In the genomic region with DNA sequence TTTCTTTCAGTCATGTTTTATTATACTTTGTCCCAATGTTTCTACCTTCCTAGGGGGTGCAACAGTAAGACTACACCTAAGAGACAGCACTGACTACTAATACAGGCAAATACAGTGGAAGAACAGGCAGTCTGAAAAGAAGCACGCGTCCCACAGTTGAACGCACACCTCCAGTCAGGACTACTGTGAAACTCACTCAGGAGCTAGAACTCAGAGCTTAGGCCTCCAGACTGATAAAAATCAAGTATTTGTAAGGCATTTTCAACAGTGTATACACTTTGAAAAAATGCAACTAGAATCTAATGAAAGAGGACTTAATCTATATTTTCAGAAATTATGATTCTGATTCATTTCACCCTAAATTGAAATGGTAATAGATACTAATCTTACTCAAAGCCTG, we compare ENCODE assay signal across 32 cellular contexts.
"Had no signal": no experiment of that assay in that cellular context is flagged by ENCODE, and none has a peak within 500 bp of the region (broad histone marks: within the 10 kb centered on the region; RNA-seq: fewer than 3 reads in every experiment).

No MANE protein-coding gene starts in this region.

- H3K27me3 ChIP-seq: ascending aorta, cardiac muscle cell had no signal

- H3K4me1 Mint-ChIP-seq: brain had no signal

- H3K27ac Mint-ChIP-seq: activated B cell treated with CpG ODN at 0.5 μM for 24 hours; activated CD4-positive, alpha-beta memory T cell treated with anti-CD3 and anti-CD28 coated beads for 36 hours; activated CD4-positive, alpha-beta T cell treated with anti-CD3 and anti-CD28 coated beads, Interleukin-2, amount 10 ng/mL, durations not matched to agents 24 days and 14 days; activated CD8-positive, alpha-beta T cell treated with anti-CD3 and anti-CD28 coated beads for 36 hours; activated naive CD4-positive, alpha-beta T cell treated with anti-CD3 and anti-CD28 coated beads, Interleukin-2, amount 10 ng/mL, durations not matched to agents 7 days and 5 days; activated naive CD4-positive, alpha-beta T cell treated with anti-CD3 and anti-CD28 coated beads, Interleukin-2, amount 50 U/mL, for 24 hours; activated naive CD8-positive, alpha-beta T cell; activated naive CD8-positive, alpha-beta T cell treated with anti-CD3 and anti-CD28 coated beads, Interleukin-2, amount 10 ng/mL, durations not matched to agents 7 days and 5 days; activated naive CD8-positive, alpha-beta T cell treated with anti-CD3 and anti-CD28 coated beads, Interleukin-2, amount 50 U/mL, for 24 hours; activated T-cell treated with anti-CD3 and anti-CD28 coated beads, Interleukin-2, amount 50 U/mL, for 24 hours; activated T-helper 2 cell treated with anti-CD3 and anti-CD28 coated beads, Interferon-gamma antibody, Interleukin-2, Interleukin-4, amounts not matched to agents 10 μg/mL and 5 μg/mL and 100 μg/mL, durations not matched to agents 14 hours and 24 hours and 36 hours; T-helper 2 cell treated with Interferon-gamma antibody and Interleukin-4, amounts not matched to agents 5 μg/mL and 100 μg/mL, for 36 hours had no signal

- H3K4me3 Mint-ChIP-seq: activated B cell treated with CpG ODN at 0.5 μM for 24 hours; activated CD4-positive, alpha-beta memory T cell treated with anti-CD3 and anti-CD28 coated beads for 36 hours; activated CD4-positive, alpha-beta T cell treated with anti-CD3 and anti-CD28 coated beads, Interleukin-2, amount 10 ng/mL, durations not matched to agents 24 days and 14 days; activated CD8-positive, alpha-beta T cell treated with anti-CD3 and anti-CD28 coated beads for 36 hours; activated naive CD4-positive, alpha-beta T cell treated with anti-CD3 and anti-CD28 coated beads, Interleukin-2, amount 10 ng/mL, durations not matched to agents 7 days and 5 days; activated naive CD4-positive, alpha-beta T cell treated with anti-CD3 and anti-CD28 coated beads, Interleukin-2, amount 50 U/mL, for 24 hours; activated naive CD8-positive, alpha-beta T cell; activated naive CD8-positive, alpha-beta T cell treated with anti-CD3 and anti-CD28 coated beads, Interleukin-2, amount 10 ng/mL, durations not matched to agents 7 days and 5 days; activated naive CD8-positive, alpha-beta T cell treated with anti-CD3 and anti-CD28 coated beads, Interleukin-2, amount 50 U/mL, for 24 hours; activated T-cell treated with anti-CD3 and anti-CD28 coated beads, Interleukin-2, amount 50 U/mL, for 24 hours; brain; central memory CD8-positive, alpha-beta T cell; T-helper 2 cell treated with Interferon-gamma antibody and Interleukin-4, amounts not matched to agents 5 μg/mL and 100 μg/mL, for 36 hours had no signal

- H3K4me3 ChIP-seq: ascending aorta, cardiac muscle cell had no signal

- H3K4me1 ChIP-seq: ascending aorta had no signal

- DNase-seq: activated B cell treated with CpG ODN at 0.5 μM for 24 hours; activated CD4-positive, alpha-beta memory T cell treated with anti-CD3 and anti-CD28 coated beads for 36 hours; activated CD4-positive, alpha-beta T cell treated with anti-CD3 and anti-CD28 coated beads for 4 hours; activated CD4-positive, alpha-beta T cell treated with anti-CD3 and anti-CD28 coated beads, Interleukin-2, amount 10 ng/mL, durations not matched to agents 24 days and 14 days; activated CD4-positive, alpha-beta T cell treated with anti-CD3 and anti-CD28 coated beads, Interleukin-2, amount 50 U/mL, for 1 hour; activated CD4-positive, alpha-beta T cell treated with anti-CD3 and anti-CD28 coated beads, Interleukin-2, amount 50 U/mL, for 4 hours; activated CD4-positive, CD25-positive, alpha-beta regulatory T cell treated with anti-CD3 and anti-CD28 coated beads, Interleukin-2, amount 50 U/mL, for 72 hours; activated CD8-positive, alpha-beta memory T cell treated with anti-CD3 and anti-CD28 coated beads, Interleukin-2, amount 50 U/mL, for 4 hours; activated CD8-positive, alpha-beta T cell treated with anti-CD3 and anti-CD28 coated beads for 36 hours; activated effector memory CD4-positive, alpha-beta T cell treated with Interleukin-2 at 50 U/mL for 16 hours; activated gamma-delta T cell; activated naive CD4-positive, alpha-beta T cell treated with anti-CD3 and anti-CD28 coated beads, Interleukin-2, amount 10 ng/mL, durations not matched to agents 7 days and 5 days; activated naive CD4-positive, alpha-beta T cell treated with Interleukin-2 at 50 U/mL for 16 hours; activated naive CD8-positive, alpha-beta T cell treated with anti-CD3 and anti-CD28 coated beads, Interleukin-2, amount 10 ng/mL, durations not matched to agents 7 days and 5 days; activated naive CD8-positive, alpha-beta T cell treated with anti-CD3 and anti-CD28 coated beads, Interleukin-2, amount 50 U/mL, for 24 hours; activated T-cell treated with anti-CD3 and anti-CD28 coated beads, Interleukin-2, amount 50 U/mL, for 24 hours; activated T-cell treated with anti-CD3 and anti-CD28 coated beads, Interleukin-2, amount 50 U/mL, for 48 hours; amygdala; anterior cingulate cortex; caudate nucleus; cerebellar nuclear complex; T-helper 2 cell; T-helper 9 cell had no signal

- ATAC-seq: activated CD8-positive, alpha-beta T cell treated with anti-CD3 and anti-CD28 coated beads for 36 hours; activated naive CD8-positive, alpha-beta T cell treated with anti-CD3 and anti-CD28 coated beads, Interleukin-2, amount 50 U/mL, for 24 hours had no signal

- H3K27ac ChIP-seq: ascending aorta, cardiac muscle cell, VCaP had no signal

- H3K9me3 Mint-ChIP-seq: activated naive CD4-positive, alpha-beta T cell treated with anti-CD3 and anti-CD28 coated beads, Interleukin-2, amount 50 U/mL, for 24 hours; central memory CD8-positive, alpha-beta T cell had no signal

- H3K27me3 Mint-ChIP-seq: activated B cell treated with CpG ODN at 0.5 μM for 24 hours; activated CD4-positive, alpha-beta memory T cell treated with anti-CD3 and anti-CD28 coated beads for 36 hours; activated CD4-positive, alpha-beta T cell treated with anti-CD3 and anti-CD28 coated beads, Interleukin-2, amount 10 ng/mL, durations not matched to agents 24 days and 14 days; activated CD8-positive, alpha-beta T cell treated with anti-CD3 and anti-CD28 coated beads for 36 hours; activated naive CD4-positive, alpha-beta T cell treated with anti-CD3 and anti-CD28 coated beads, Interleukin-2, amount 10 ng/mL, durations not matched to agents 7 days and 5 days; activated naive CD4-positive, alpha-beta T cell treated with anti-CD3 and anti-CD28 coated beads, Interleukin-2, amount 50 U/mL, for 24 hours; activated naive CD8-positive, alpha-beta T cell; activated naive CD8-positive, alpha-beta T cell treated with anti-CD3 and anti-CD28 coated beads, Interleukin-2, amount 10 ng/mL, durations not matched to agents 7 days and 5 days; activated naive CD8-positive, alpha-beta T cell treated with anti-CD3 and anti-CD28 coated beads, Interleukin-2, amount 50 U/mL, for 24 hours; activated T-cell treated with anti-CD3 and anti-CD28 coated beads, Interleukin-2, amount 50 U/mL, for 24 hours; brain; central memory CD8-positive, alpha-beta T cell had no signal

- H3K9me3 ChIP-seq: ascending aorta had no signal
